15 cellular contexts compared by ENCODE assay signal in the genomic region with DNA sequence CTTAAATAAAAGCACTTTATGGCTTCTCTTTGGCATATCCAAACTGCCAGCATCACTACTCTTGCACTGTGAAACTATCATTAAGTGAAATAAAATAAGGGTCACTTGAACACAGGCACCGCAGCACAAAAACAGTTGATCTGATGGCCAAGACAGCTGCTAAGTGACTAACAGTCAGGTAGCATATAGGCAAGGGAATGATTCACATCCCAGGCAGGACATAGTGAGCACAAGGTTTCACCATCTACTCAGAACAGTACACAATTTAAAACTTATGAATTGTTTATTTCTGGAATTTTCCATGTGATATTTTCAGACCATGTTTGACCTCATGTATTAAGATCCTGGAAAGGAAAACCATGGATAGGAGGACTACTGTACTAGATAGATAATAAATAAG.
DNase-seq lines count a peak whose midpoint lies in the region; TF ChIP-seq lines count a peak whose summit lies in the region.
"Had no signal": no experiment of that assay in that cellular context is flagged by ENCODE, and none has a peak within 500 bp of the region (broad histone marks: within the 10 kb centered on the region; RNA-seq: fewer than 3 reads in every experiment).

No MANE protein-coding gene starts in this region.

- H3K4me3 ChIP-seq in fibroblast of mammary gland (ENCODE audit: control insufficient read depth, low read depth, low read length): no peak overlapping the region
- H3K4me3 ChIP-seq: BLaER1 treated with 17β-estradiol and CSF1 and Interleukin-3, amounts not matched to agents 10 nM and 100 nM had no signal

- DNase-seq in LHCN-M2 (ENCODE audit: low read depth) (peak; percentile 85), amniotic epithelial cell (ENCODE audit: low read depth) (peak; percentile 69), fibroblast of mammary gland (ENCODE audit: low read depth) (peak; percentile 74), renal cortical epithelial cell (ENCODE audit: low read depth) (peak; percentile 64), NCI-H2171 (lab: John Stamatoyannopoulos, UW) (no peak), dedifferentiated amniotic fluid mesenchymal stem cell (ENCODE audit: extremely low spot score) (no peak), HUDEP-2 (lab: John Stamatoyannopoulos, UW; ENCODE audit: unreplicated experiment in 76 of 76) (no peak)
- DNase-seq: DMS 273 treated with DMSO at 0.1 percent for 48 hours; NCI-H1436 treated with DMSO at 0.1 percent for 48 hours; NCI-H2081 treated with DMSO at 0.1 percent for 48 hours; NCI-H226; NCI-H526 treated with DMSO at 0.1 percent for 48 hours; NK-92 treated with Interleukin-12 subunit alpha and Interleukin-12 subunit beta, amount 100 ng/mL, for 24 hours; Right ventricle myocardium superior had no signal

- TF ChIP-seq CTCF in fibroblast of mammary gland (conservative IDR thresholded peaks at IDR 0.05; ENCODE audit: control insufficient read depth, insufficient read depth, low read depth, low read length): no peak

Comparison
In these comparisons a context has a peak if more than half of its experiments do, and no peak if none do; other contexts are left out.
1. DNase-seq: peak in LHCN-M2 (single experiment), amniotic epithelial cell (single experiment), fibroblast of mammary gland (single experiment) and renal cortical epithelial cell (single experiment); none in NCI-H2171 (single experiment), dedifferentiated amniotic fluid mesenchymal stem cell (single experiment) and HUDEP-2 (0 of 76).